In the genomic region with DNA sequence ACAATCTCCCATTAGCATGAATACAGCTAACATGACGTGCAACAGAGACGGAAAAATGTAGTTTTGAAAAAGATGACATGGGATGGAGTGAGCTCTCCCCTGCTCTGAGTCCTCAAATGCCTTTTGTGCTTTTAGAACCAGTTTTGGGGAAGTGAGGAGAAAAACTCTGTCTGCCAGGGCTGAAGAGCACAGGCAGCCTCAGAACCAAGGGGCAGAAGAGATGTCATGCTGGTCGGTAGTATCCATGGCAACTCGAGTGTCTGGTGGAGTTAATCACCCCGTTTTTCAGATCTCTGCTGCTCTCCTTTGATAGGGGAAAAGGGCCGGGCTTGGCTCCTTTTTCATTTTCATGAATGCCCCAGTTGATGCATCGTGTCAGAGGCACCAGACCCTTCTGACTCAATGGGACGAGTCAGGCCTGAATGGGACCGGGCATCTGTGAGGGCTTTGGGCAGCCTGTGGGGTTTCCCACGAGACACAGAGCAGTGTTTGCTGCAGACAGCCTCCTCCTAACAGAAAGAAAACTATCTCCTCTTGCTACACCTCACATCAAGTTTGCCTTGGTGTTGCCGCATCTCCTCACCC, we compare ENCODE assay signal across 9 cellular contexts.
"Had no signal": no experiment of that assay in that cellular context is flagged by ENCODE, and none has a peak within 500 bp of the region (broad histone marks: within the 10 kb centered on the region; RNA-seq: fewer than 3 reads in every experiment).

No MANE protein-coding gene starts in this region.

- H3K9me3 ChIP-seq: gastroesophageal sphincter, tibial nerve had no signal

- H3K4me1 ChIP-seq: gastroesophageal sphincter, tibial nerve had no signal

- H3K36me3 ChIP-seq: cardiac muscle cell, gastroesophageal sphincter, tibial nerve had no signal

- ATAC-seq: gastroesophageal sphincter, left cardiac atrium had no signal

- DNase-seq: activated gamma-delta T cell; activated T-cell treated with anti-CD3 and anti-CD28 coated beads, Interleukin-2, amount 50 U/mL, for 48 hours; left cardiac atrium; stimulated activated CD4-positive, alpha-beta T cell treated with anti-CD3 and anti-CD28 coated beads, Interleukin-4, amount 100 ng/mL, for 4 hours had no signal

- H3K27me3 ChIP-seq: cardiac muscle cell, gastroesophageal sphincter, hepatocyte, tibial nerve had no signal

- H3K27ac ChIP-seq: cardiac muscle cell, gastroesophageal sphincter, hepatocyte, tibial nerve had no signal

- FAIRE-seq: endothelial cell of umbilical vein had no signal

- H3K4me3 ChIP-seq: cardiac muscle cell, gastroesophageal sphincter, hepatocyte, tibial nerve had no signal
